Comparison of ENCODE assay signal across 20 cellular contexts in the genomic region with DNA sequence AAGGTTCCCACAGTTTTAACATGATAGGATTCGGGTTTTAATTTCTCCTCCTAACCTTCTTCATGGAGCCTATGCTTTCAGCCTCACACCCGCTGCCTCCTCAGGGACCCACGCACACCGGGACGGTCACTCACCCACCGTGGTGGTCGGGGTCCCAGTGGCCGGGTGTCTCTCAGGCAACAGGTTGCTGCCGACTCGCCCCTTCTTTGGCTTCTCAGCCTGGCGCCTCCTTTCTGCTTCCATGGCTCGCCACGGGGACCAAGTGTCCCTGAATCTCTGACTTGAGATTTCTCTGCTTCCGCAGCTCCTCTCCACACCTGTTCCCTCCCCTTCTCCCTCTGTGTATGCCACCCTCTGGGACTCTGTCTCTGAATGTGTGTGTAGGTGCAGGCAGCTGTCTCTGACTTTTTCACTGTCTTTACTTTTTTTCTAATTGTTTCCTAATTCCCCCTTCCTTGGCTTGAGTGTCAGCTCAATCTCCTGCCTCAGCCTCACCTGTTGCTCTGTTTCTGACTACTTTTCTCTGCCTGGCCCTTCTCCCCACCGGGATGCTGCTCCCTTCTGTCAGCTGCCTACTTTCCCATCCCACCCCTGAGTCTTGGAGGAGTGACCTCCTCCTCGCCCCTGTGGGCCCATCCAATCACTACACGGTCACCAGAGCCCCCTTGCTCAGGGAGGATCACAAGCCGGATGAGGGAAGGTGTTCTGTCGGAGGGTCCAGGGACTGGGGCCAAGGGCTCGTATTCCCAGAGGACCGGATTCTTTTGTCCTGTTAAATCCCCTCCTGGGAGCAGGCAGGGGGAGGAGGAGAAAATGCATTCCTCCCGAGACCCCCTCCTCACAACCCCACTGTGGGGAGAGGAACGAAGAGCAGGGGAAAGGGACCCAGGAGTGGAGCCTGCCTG. TPM values are rescaled to one million over a fixed set of nuclear protein-coding genes. Genes with fewer than 3 reads are reported as not detected.
DNase-seq lines count a peak whose midpoint lies in the region; ATAC-seq, FAIRE-seq and TF ChIP-seq lines count a peak whose summit lies in the region.
"Had no signal": no experiment of that assay in that cellular context is flagged by ENCODE, and none has a peak within 500 bp of the region (broad histone marks: within the 10 kb centered on the region; RNA-seq: fewer than 3 reads in every experiment).

Gene PROP1, minus strand, starts transcription at position 552 of the 905 bp plus-strand sequence. Its CDS starts 309 bp downstream, at position 243.

- H3K18ac ChIP-seq in H1 (ENCODE audit: extremely low read depth, low read length) (peak within 1 kb of the TSS; percentile 53; the same call in 1 of the 2 replicates), neuronal stem cell (ENCODE audit: low read length) (peak within 1 kb of the TSS; percentile 27)

- H3K9me3 ChIP-seq in HEK293 (ENCODE audit: control insufficient read depth, insufficient read depth, low read depth, low read length) = no peaks in the 10 kb centered on the region
- no peaks in the 10 kb centered on the region for H3K9me3 ChIP-seq in H1 (ENCODE audit: insufficient read depth in 2 of 2, low read depth in 1 of 2, low read length in 1 of 2)
- peaks cover 0 to 3% of the 10 kb centered on the region in 2 donors for H3K9me3 ChIP-seq in neuronal stem cell (replicated peaks in 1 of 2; ENCODE audit: control insufficient read depth in 2 of 2, insufficient read depth in 1 of 2, low read depth in 1 of 2, low read length in 2 of 2)
- H3K9me3 ChIP-seq: A549; BLaER1 treated with 17β-estradiol and CSF1 and Interleukin-3, amounts not matched to agents 10 nM and 100 nM had no signal

- H3K4ac ChIP-seq in H1 (replicated peaks; ENCODE audit: insufficient read length, low read depth, low read length) (peak within 1 kb of the TSS; percentile 66), neuronal stem cell (ENCODE audit: low read length) (no peak within 1 kb of the TSS)

- no peak for TF ChIP-seq EP300 in H1 (IDR thresholded peaks at IDR 0.05; ENCODE audit: borderline replicate concordance in 1 of 2, low read depth in 2 of 2, low read length in 2 of 2)

- peaks cover 20% of the 10 kb centered on the region for H3K27me3 Mint-ChIP-seq in activated CD4-positive, alpha-beta T cell treated with anti-CD3 and anti-CD28 coated beads, Interleukin-2, amount 10 ng/mL, durations not matched to agents 24 days and 14 days

- in situ Hi-C loops in brain microvascular endothelial cell (cut with HindIII; ENCODE audit: low pct_ligation_motif_present, low sequenced_read_pairs) = no loop called here

- H2BK120ac ChIP-seq in H1 (replicated peaks; ENCODE audit: low read depth, low read length) (no peak within 1 kb of the TSS), neuronal stem cell (ENCODE audit: low read depth, low read length) (no peak within 1 kb of the TSS)

- H2BK12ac ChIP-seq in H1 (ENCODE audit: low read depth, low read length) (0 out of 2 replicates have a peak within 1 kb of the TSS, but pooled peaks have one; percentile 42), neuronal stem cell (ENCODE audit: low read length) (no peak within 1 kb of the TSS)

- no peak within 1 kb of the TSS for H3K4me3 Mint-ChIP-seq in activated CD4-positive, alpha-beta T cell treated with anti-CD3 and anti-CD28 coated beads, Interleukin-2, amount 10 ng/mL, durations not matched to agents 24 days and 14 days

- POLR2A ChIA-PET in HEK293 (lab: Yijun Ruan, JAX) (interaction anchor here (0.7 kb wide), 1 partner anchor 450 kb away, joined by 3 read pairs; no protein-coding TSS in a partner anchor), H1 (lab: Charles Lee; ENCODE audit: partially characterized antibody) (interaction anchor here (0.6 kb wide), 1 partner anchor 15 kb away, joined by 4 read pairs; no protein-coding TSS in a partner anchor)

- no peak within 1 kb of the TSS for H3K56ac ChIP-seq in H1 (replicated peaks; ENCODE audit: insufficient read length, low read depth, low read length)

- no peak within 1 kb of the TSS for H2BK5ac ChIP-seq in H1 (ENCODE audit: low read depth, low read length)
- peak within 1 kb of the TSS; percentile 32 for H2BK5ac ChIP-seq in neuronal stem cell (ENCODE audit: low read length)

- H3K4me1 ChIP-seq in HEK293 (ENCODE audit: control insufficient read depth, insufficient read depth, low read length) = no peaks in the 10 kb centered on the region
- H3K4me1 ChIP-seq in H1 (replicated peaks in 1 of 4; ENCODE audit: control insufficient read depth in 3 of 4, insufficient read depth in 4 of 4, low read length in 3 of 4) = peaks cover 0 to 10% (median 5%) of the 10 kb centered on the region in 4 experiments; a peak in 6 of 7 replicates
- no peaks in the 10 kb centered on the region for H3K4me1 ChIP-seq in neuronal stem cell (ENCODE audit: control insufficient read depth in 2 of 2, insufficient read depth in 1 of 2, low read depth in 1 of 2, low read length in 2 of 2)
- H3K4me1 ChIP-seq: A549; BLaER1 treated with 17β-estradiol and CSF1 and Interleukin-3, amounts not matched to agents 10 nM and 100 nM had no signal

- H2AK5ac ChIP-seq in H1 (ENCODE audit: low read depth, low read length) = no peak within 1 kb of the TSS
- H2AK5ac ChIP-seq in neuronal stem cell (ENCODE audit: low read depth, low read length) = peak within 1 kb of the TSS; percentile 8

- H3K4me2 ChIP-seq in H1 (ENCODE audit: insufficient read depth in 1 of 2, low read depth in 2 of 2, low read length in 2 of 2) (peak within 1 kb of the TSS; percentile 11 to 32; a peak in 2 of 4 replicates), neuronal stem cell (ENCODE audit: insufficient read depth, low read length, poor library complexity, severe bottlenecking) (no peak within 1 kb of the TSS)
- H3K4me2 ChIP-seq: A549; BLaER1 treated with 17β-estradiol and CSF1 and Interleukin-3, amounts not matched to agents 10 nM and 100 nM had no signal

- FAIRE-seq in H1 (lab: Jason Lieb, UNC) = no peak
- FAIRE-seq: A549, GM12878, K562 had no signal

- H3K23ac ChIP-seq in H1 (ENCODE audit: insufficient read length) = no peak within 1 kb of the TSS
- H3K23ac ChIP-seq in neuronal stem cell (ENCODE audit: low read depth, low read length, poor library complexity) = no peak within 1 kb of the TSS

- no peaks in the 10 kb centered on the region for H3K23me2 ChIP-seq in H1 (ENCODE audit: low read depth, low read length)

- 66% methylated on average over 19 of the region's 23 CpGs; no CpG with 5 or more reads in 1 of the 2 experiments for WGBS in H1 (ENCODE audit: extremely low coverage in 1 of 2, insufficient coverage in 1 of 2, insufficient read length in 1 of 2, insufficient replicate concordance in 2 of 2, low coverage in 1 of 2, low lambda C conversion rate in 2 of 2, missing lambda C conversion rate in 1 of 2), 2 experiments
- WGBS in neuronal stem cell (ENCODE audit: extremely low coverage in 2 of 2, insufficient read length in 2 of 2, insufficient replicate concordance in 1 of 2), 2 donors = no CpG with 5 or more reads among the region's 23 CpGs

- H3K14ac ChIP-seq in H1 (ENCODE audit: insufficient read length) (no peak within 1 kb of the TSS), neuronal stem cell (ENCODE audit: low read length) (no peak within 1 kb of the TSS)

- H3K27me3 ChIP-seq in H1 (replicated peaks in 1 of 4; ENCODE audit: control insufficient read depth in 3 of 4, extremely low read depth in 1 of 4, insufficient read depth in 3 of 4, low read length in 3 of 4) (no peaks in the 10 kb centered on the region; a peak in 1 of 7 replicates), neuronal stem cell (ENCODE audit: control insufficient read depth in 3 of 3, insufficient read depth in 3 of 3, low read depth in 1 of 3, low read length in 3 of 3) (peaks cover 0 to 19% (median 0%) of the 10 kb centered on the region in 3 experiments), brain microvascular endothelial cell (replicated peaks) (no peaks in the 10 kb centered on the region)
- H3K27me3 ChIP-seq: BLaER1 treated with 17β-estradiol and CSF1 and Interleukin-3, amounts not matched to agents 10 nM and 100 nM had no signal

- H2BK15ac ChIP-seq in H1 (ENCODE audit: low read length) (no peak within 1 kb of the TSS), neuronal stem cell (ENCODE audit: low read length) (no peak within 1 kb of the TSS)

- H3K4me3 ChIP-seq in HEK293 (ENCODE audit: low read depth, low read length) (no peak within 1 kb of the TSS), H1 (ENCODE audit: extremely low read depth in 1 of 4, insufficient read depth in 2 of 4, low read depth in 3 of 4, low read length in 4 of 4) (no peak within 1 kb of the TSS), neuronal stem cell (ENCODE audit: low read length in 2 of 2) (no peak within 1 kb of the TSS), brain microvascular endothelial cell (ENCODE audit: low read depth, low read length) (no peak within 1 kb of the TSS)
- H3K4me3 ChIP-seq: A549; BLaER1 treated with 17β-estradiol and CSF1 and Interleukin-3, amounts not matched to agents 10 nM and 100 nM; GM12878; GM23248; K562 had no signal

- H4K91ac ChIP-seq in H1 (replicated peaks; ENCODE audit: insufficient read length, low read length) (no peak within 1 kb of the TSS), neuronal stem cell (ENCODE audit: low read depth, low read length, poor library complexity) (no peak within 1 kb of the TSS)

- no peaks in the 10 kb centered on the region for H3K79me2 ChIP-seq in H1 (ENCODE audit: control insufficient read depth in 1 of 2, insufficient read depth in 2 of 2, low read length in 2 of 2)

- H2AFZ ChIP-seq in H1 (ENCODE audit: low read length) = no peak within 1 kb of the TSS; the same call in 1 of the 2 replicates
- no peak within 1 kb of the TSS for H2AFZ ChIP-seq in neuronal stem cell (ENCODE audit: low read length)
- H2AFZ ChIP-seq: GM23248 had no signal

- H3K27ac ChIP-seq in HEK293 (ENCODE audit: extremely low read depth, low read depth, low read length) (no peak within 1 kb of the TSS), H1 (ENCODE audit: low read depth, low read length) (no peak within 1 kb of the TSS), neuronal stem cell (replicated peaks; ENCODE audit: low read length) (no peak within 1 kb of the TSS), brain microvascular endothelial cell (no peak within 1 kb of the TSS)
- H3K27ac ChIP-seq: A549; BLaER1 treated with 17β-estradiol and CSF1 and Interleukin-3, amounts not matched to agents 10 nM and 100 nM; GM23248 had no signal

- intact Hi-C loops in activated CD4-positive, alpha-beta T cell treated with anti-CD3 and anti-CD28 coated beads, Interleukin-2, amount 10 ng/mL, durations not matched to agents 24 days and 14 days (cut with micrococcal nuclease) = no loop called here

- no peak for TF ChIP-seq POLR2A in H1 (IDR thresholded peaks at IDR 0.05; ENCODE audit: control extremely low read depth in 1 of 2, low read depth in 2 of 2, low read length in 2 of 2)

- H3K79me1 ChIP-seq in H1 (ENCODE audit: low read depth, low read length) (no peaks in the 10 kb centered on the region), neuronal stem cell (ENCODE audit: low read depth, low read length) (no peaks in the 10 kb centered on the region)

- TF ChIP-seq RAD21 in H1 (IDR thresholded peaks at IDR 0.05 in 1 of 2, conservative IDR thresholded peaks at IDR 0.05 in 1 of 2; ENCODE audit: low read depth in 2 of 2, low read length in 2 of 2) = no peak

- H3K36me3 Mint-ChIP-seq in activated CD4-positive, alpha-beta T cell treated with anti-CD3 and anti-CD28 coated beads, Interleukin-2, amount 10 ng/mL, durations not matched to agents 24 days and 14 days (ENCODE audit: low read depth) = no peaks in the 10 kb centered on the region

- H3K9ac ChIP-seq in H1 (replicated peaks in 1 of 4; ENCODE audit: extremely low read depth in 1 of 4, low read depth in 3 of 4, low read length in 3 of 4) (no peak within 1 kb of the TSS), neuronal stem cell (ENCODE audit: low read depth, low read length, poor library complexity) (peak within 1 kb of the TSS; percentile 17)
- H3K9ac ChIP-seq: BLaER1 treated with 17β-estradiol and CSF1 and Interleukin-3, amounts not matched to agents 10 nM and 100 nM; GM23248 had no signal

- H4K5ac ChIP-seq in H1 (ENCODE audit: insufficient read length, low read depth, low read length) = no peak within 1 kb of the TSS

- H3K4me1 Mint-ChIP-seq in activated CD4-positive, alpha-beta T cell treated with anti-CD3 and anti-CD28 coated beads, Interleukin-2, amount 10 ng/mL, durations not matched to agents 24 days and 14 days = no peaks in the 10 kb centered on the region

- peaks cover 0 to 2% of the 10 kb centered on the region in 2 experiments for H4K20me1 ChIP-seq in H1 (replicated peaks in 1 of 2; ENCODE audit: control insufficient read depth in 1 of 2, insufficient read depth in 2 of 2, low read length in 2 of 2)
- H4K20me1 ChIP-seq: BLaER1 treated with 17β-estradiol and CSF1 and Interleukin-3, amounts not matched to agents 10 nM and 100 nM had no signal

- H4K8ac ChIP-seq in H1 (ENCODE audit: extremely low read depth, insufficient read depth, low read length) (peak within 1 kb of the TSS; percentile 62), neuronal stem cell (ENCODE audit: low read depth, low read length) (no peak within 1 kb of the TSS)

- H2BK20ac ChIP-seq in H1 (ENCODE audit: low read length) = peak within 1 kb of the TSS; percentile 35; the same call in 1 of the 2 replicates

- TF ChIP-seq CTCF in HEK293 (tag by site-specific recombination; IDR thresholded peaks at IDR 0.05) = no peak
- no peak for TF ChIP-seq CTCF in H1 (IDR thresholded peaks at IDR 0.05; ENCODE audit: control extremely low read depth in 1 of 3, insufficient read depth in 1 of 3, low read depth in 1 of 3, low read length in 3 of 3)
- TF ChIP-seq CTCF in brain microvascular endothelial cell (IDR thresholded peaks at IDR 0.05; ENCODE audit: low read depth, low read length, missing control alignments) = no peak

- ATAC-seq in GM19397 (IDR thresholded peaks at IDR 0.05; ENCODE audit: unreplicated experiment) = no peak
- ATAC-seq: GM12878, K562 had no signal

- no peak within 1 kb of the TSS for H3K27ac Mint-ChIP-seq in activated CD4-positive, alpha-beta T cell treated with anti-CD3 and anti-CD28 coated beads, Interleukin-2, amount 10 ng/mL, durations not matched to agents 24 days and 14 days

- CTCF ChIA-PET in HEK293 (lab: Yijun Ruan, JAX) = interaction anchor here (0.6 to 0.7 kb wide), 2 partner anchors 70 to 466 kb away, joined by 3 read pairs; no protein-coding TSS in a partner anchor
- CTCF ChIA-PET in H1 (lab: Charles Lee; ENCODE audit: partially characterized antibody) = interaction anchor here (0.7 to 2.4 kb wide), 5 partner anchors 11 to 82 kb away, joined by 3 to 7 read pairs (median 4); no protein-coding TSS in a partner anchor

- peak; percentile 46 for DNase-seq in activated CD4-positive, alpha-beta T cell treated with anti-CD3 and anti-CD28 coated beads, Interleukin-2, amount 10 ng/mL, durations not matched to agents 24 days and 14 days
- no peak for DNase-seq in activated CD4-positive, alpha-beta T cell treated with anti-CD3 and anti-CD28 coated beads for 1 hour
- DNase-seq in H1 (ENCODE audit: low read depth in 1 of 2, low spot score in 2 of 2) (no peak), neuronal stem cell (ENCODE audit: low spot score) (no peak), brain microvascular endothelial cell (no peak), NCI-H774 (lab: John Stamatoyannopoulos, UW) (no peak)
- DNase-seq: GDM1; GM23248; MV-4-11; NCI-H2029 treated with DMSO at 0.1 percent for 48 hours; NCI-H510A; NK-92 treated with Interleukin-12 subunit alpha and Interleukin-12 subunit beta, amount 100 ng/mL, for 24 hours; SHP77 had no signal

- H3K9me3 Mint-ChIP-seq in activated CD4-positive, alpha-beta T cell treated with anti-CD3 and anti-CD28 coated beads, Interleukin-2, amount 10 ng/mL, durations not matched to agents 24 days and 14 days = no peaks in the 10 kb centered on the region

- no peaks in the 10 kb centered on the region for H3K36me3 ChIP-seq in HEK293 (ENCODE audit: control insufficient read depth in 2 of 2, insufficient read depth in 1 of 2, low read length in 2 of 2)
- no peaks in the 10 kb centered on the region for H3K36me3 ChIP-seq in H1 (ENCODE audit: control insufficient read depth in 2 of 4, insufficient read depth in 4 of 4, low read length in 3 of 4)
- no peaks in the 10 kb centered on the region for H3K36me3 ChIP-seq in neuronal stem cell (replicated peaks in 1 of 2; ENCODE audit: control insufficient read depth in 2 of 2, insufficient read depth in 2 of 2, low read length in 2 of 2)
- H3K36me3 ChIP-seq in brain microvascular endothelial cell (replicated peaks) = no peaks in the 10 kb centered on the region
- H3K36me3 ChIP-seq: BLaER1 treated with 17β-estradiol and CSF1 and Interleukin-3, amounts not matched to agents 10 nM and 100 nM had no signal

RNA-seq across cellular contexts. Expression of gene PROP1, which starts in this region (rescaled TPM):
- not detected in 2 replicates for total RNA-seq in activated CD4-positive, alpha-beta T cell treated with anti-CD3 and anti-CD28 coated beads, Interleukin-2, amount 10 ng/mL, durations not matched to agents 24 days and 14 days
- total RNA-seq in H1 (2021; fragmentation: NEBNext Ultra II Directional; extraction: Animal tissue kit (Norgen Biotek cat#: 25700)) = not detected in 2 replicates
- 0.09 TPM in 1 of 2 replicates, not detected in the other for polyA plus RNA-seq in H1 (2011; rRNA removed)
- polyA plus RNA-seq in H1 (2011; cell fraction: cytosol; rRNA removed) = not detected
- polyA plus RNA-seq in H1 (2011; cell fraction: nucleus; rRNA removed) = not detected
- 0.11 to 0.12 TPM in 2 of 4 replicates, not detected in the others for polyA plus RNA-seq in H1 (2012, experiment 1 of 2)
- polyA plus RNA-seq in H1 (2012, experiment 2 of 2) = not detected
- 0.04 TPM for polyA plus RNA-seq in H1 (2013, experiment 1 of 2)
- not detected for polyA plus RNA-seq in H1 (2013, experiment 2 of 2)
- not detected in 2 replicates for polyA minus RNA-seq in H1 (2011; rRNA and poly(A)+ RNA removed)
- polyA minus RNA-seq in H1 (2011; cell fraction: cytosol; rRNA and poly(A)+ RNA removed) = not detected
- not detected for polyA minus RNA-seq in H1 (2011; cell fraction: nucleus; rRNA and poly(A)+ RNA removed)
- not detected for polyA plus RNA-seq in neuronal stem cell (2013, experiment 1 of 2)
- polyA plus RNA-seq in neuronal stem cell (2013, experiment 2 of 2) = not detected
- total RNA-seq: GM12878, GM23248, K562, OCI-LY7 had no signal
- polyA plus RNA-seq: A549, GM12878, GM23248, K562 had no signal

Comparison
In these comparisons a context has a peak if more than half of its experiments do, and no peak if none do; other contexts are left out.
1. Peak in DNase-seq in activated CD4-positive, alpha-beta T cell treated with anti-CD3 and anti-CD28 coated beads, Interleukin-2, amount 10 ng/mL, durations not matched to agents 24 days and 14 days; RNA of the gene not detected or under 1 TPM.